8 cellular contexts compared by ENCODE assay signal in the genomic region with DNA sequence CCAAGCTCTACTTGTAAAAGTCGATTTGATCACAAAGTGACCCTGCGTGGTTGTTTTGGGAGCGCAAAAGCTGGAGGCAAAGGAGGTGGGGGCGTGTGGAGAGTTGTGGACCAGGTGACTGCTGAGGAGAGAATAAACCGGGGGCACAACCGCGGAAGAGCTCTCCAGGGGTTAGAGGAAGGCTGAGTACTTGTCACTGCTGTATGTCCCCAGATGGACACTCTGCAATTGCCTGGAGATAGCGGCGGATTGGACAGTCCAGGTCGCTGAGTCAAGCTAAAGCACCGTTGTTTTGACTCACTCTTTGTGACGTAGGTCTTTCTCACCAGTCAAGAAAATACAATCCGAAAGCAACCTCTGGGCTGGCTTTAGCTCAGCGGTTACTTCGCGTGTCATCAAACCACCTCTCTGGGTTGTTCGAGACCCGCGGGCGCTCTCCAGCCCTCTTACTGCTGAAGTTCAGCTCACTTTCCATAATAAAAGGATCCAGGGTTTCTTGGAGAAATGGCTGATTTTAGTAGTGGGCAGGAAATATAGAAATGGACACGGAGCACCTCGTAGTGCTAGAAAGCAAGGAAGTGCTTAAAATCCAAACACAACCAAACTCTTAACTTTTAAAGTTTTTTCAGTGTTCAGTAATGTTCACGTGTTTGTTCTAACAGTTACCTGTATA. TPM values are rescaled to one million over a fixed set of nuclear protein-coding genes. Genes with fewer than 3 reads are reported as not detected.
DNase-seq lines count a peak whose midpoint lies in the region; ATAC-seq lines count a peak whose summit lies in the region.

No MANE protein-coding gene starts in this region.

- ATAC-seq in GM19035 (IDR thresholded peaks at IDR 0.05; ENCODE audit: unreplicated experiment) (peak; percentile 91), HG03196 (IDR thresholded peaks at IDR 0.05; ENCODE audit: unreplicated experiment) (peak; percentile 88)

- DNase-seq in AG08395 (ENCODE audit: low spot score) (peak; percentile 84), RPMI8226 (peak; percentile 69), activated gamma-delta T cell treated with Interleukin-2 at 50 U/mL for 16 hours (peak; percentile 45), glomerular endothelial cell (ENCODE audit: extremely low read depth, low read depth, low spot score) (peak; percentile 85), retina (peak; percentile 49), NCI-H1092 treated with DMSO at 0.1 percent for 48 hours (lab: John Stamatoyannopoulos, UW) (no peak)

RNA-seq across cellular contexts. Expression of a gene that starts 25.7 kb away (rescaled TPM):
- total RNA-seq in glomerular endothelial cell: 21.1 and 24.3 TPM in 2 replicates

RNA-seq across cellular contexts. Expression of a gene that starts 34.7 kb away (rescaled TPM):
- 28.4 and 32.1 TPM in 2 replicates for total RNA-seq in glomerular endothelial cell

RNA-seq across cellular contexts. Expression of a gene that starts 34.8 kb away (rescaled TPM):
- total RNA-seq in glomerular endothelial cell: 76.7 and 101 TPM in 2 replicates

RNA-seq across cellular contexts. Expression of a gene that starts 52.6 kb away (rescaled TPM):
- 0.29 and 1.1 TPM in 2 replicates for total RNA-seq in glomerular endothelial cell
